ENCODE assay signal across 24 cellular contexts in the genomic region with DNA sequence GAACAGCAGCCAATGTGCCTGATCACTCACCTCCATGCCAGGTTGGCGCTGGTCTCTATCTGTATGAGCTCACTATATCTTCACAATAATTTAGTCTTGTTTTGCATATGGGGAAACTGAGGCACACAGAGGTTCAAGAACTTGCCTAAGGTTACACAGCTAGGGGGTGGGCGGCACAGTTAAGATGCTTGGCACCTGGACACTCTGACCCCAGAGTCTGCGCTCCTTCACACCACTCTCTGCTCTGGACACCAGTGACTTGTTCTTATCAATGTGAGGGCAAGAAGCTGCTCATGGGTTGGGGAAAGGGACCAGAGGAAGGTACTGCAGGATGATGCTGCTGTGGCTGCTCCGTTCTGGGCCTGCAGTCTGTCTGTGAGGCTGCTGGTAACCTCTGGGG.
"Had no signal": no experiment of that assay in that cellular context is flagged by ENCODE, and none has a peak within 500 bp of the region (broad histone marks: within the 10 kb centered on the region; RNA-seq: fewer than 3 reads in every experiment).

No MANE protein-coding gene starts in this region.

- DNase-seq: activated B cell treated with CpG ODN at 0.5 μM for 24 hours; activated CD4-positive, alpha-beta T cell treated with anti-CD3 and anti-CD28 coated beads for 1 hour; activated CD4-positive, alpha-beta T cell treated with anti-CD3 and anti-CD28 coated beads, Interleukin-2, amount 10 ng/mL, durations not matched to agents 24 days and 14 days; activated CD4-positive, alpha-beta T cell treated with anti-CD3 and anti-CD28 coated beads, Interleukin-2, amount 50 U/mL, for 48 hours; activated gamma-delta T cell; activated T-cell treated with anti-CD3 and anti-CD28 coated beads for 4 hours; aorta; central memory CD4-positive, alpha-beta T cell; MM.1S; NCI-H1105; NCI-H1436; NCI-H1694 treated with DMSO at 0.1 percent for 48 hours; NCI-H2081; NCI-H510A treated with DMSO at 0.1 percent for 48 hours; NCI-H69; PC-3; T-cell; T-helper 2 cell; T1000 had no signal

- FAIRE-seq: TTC549 had no signal

- ATAC-seq: activated T-helper 17 cell treated with anti-CD3 and anti-CD28 coated beads, Interleukin-2, amount 50 U/mL, for 72 hours; PC-3; T-cell had no signal

- H3K9me3 ChIP-seq: breast epithelium had no signal

- H3K27me3 Mint-ChIP-seq: activated B cell treated with CpG ODN at 0.5 μM for 24 hours; activated CD4-positive, alpha-beta T cell treated with anti-CD3 and anti-CD28 coated beads, Interleukin-2, amount 10 ng/mL, durations not matched to agents 24 days and 14 days; activated naive CD4-positive, alpha-beta T cell treated with anti-CD3 and anti-CD28 coated beads, Interleukin-2, amount 50 U/mL, for 24 hours; activated T-helper 17 cell treated with anti-CD3 and anti-CD28 coated beads, Interleukin-2, amount 50 U/mL, for 72 hours; T-cell had no signal

- H3K4me3 ChIP-seq: breast epithelium, SK-N-MC had no signal

- H3K36me3 Mint-ChIP-seq: activated naive CD4-positive, alpha-beta T cell treated with anti-CD3 and anti-CD28 coated beads, Interleukin-2, amount 50 U/mL, for 24 hours; T-cell had no signal

- H3K4me3 Mint-ChIP-seq: activated B cell treated with CpG ODN at 0.5 μM for 24 hours; activated CD4-positive, alpha-beta T cell treated with anti-CD3 and anti-CD28 coated beads, Interleukin-2, amount 10 ng/mL, durations not matched to agents 24 days and 14 days; activated naive CD4-positive, alpha-beta T cell treated with anti-CD3 and anti-CD28 coated beads, Interleukin-2, amount 50 U/mL, for 24 hours; activated T-helper 17 cell treated with anti-CD3 and anti-CD28 coated beads, Interleukin-2, amount 50 U/mL, for 72 hours; T-cell had no signal

- H3K36me3 ChIP-seq: breast epithelium had no signal

- H3K4me1 ChIP-seq: breast epithelium had no signal

- H3K9me3 Mint-ChIP-seq: activated CD4-positive, alpha-beta T cell treated with anti-CD3 and anti-CD28 coated beads, Interleukin-2, amount 10 ng/mL, durations not matched to agents 24 days and 14 days; activated naive CD4-positive, alpha-beta T cell treated with anti-CD3 and anti-CD28 coated beads, Interleukin-2, amount 50 U/mL, for 24 hours; activated T-helper 17 cell treated with anti-CD3 and anti-CD28 coated beads, Interleukin-2, amount 50 U/mL, for 72 hours; T-cell had no signal

- H3K27me3 ChIP-seq: breast epithelium had no signal

- H3K27ac Mint-ChIP-seq: activated B cell treated with CpG ODN at 0.5 μM for 24 hours; activated CD4-positive, alpha-beta T cell treated with anti-CD3 and anti-CD28 coated beads, Interleukin-2, amount 10 ng/mL, durations not matched to agents 24 days and 14 days; activated naive CD4-positive, alpha-beta T cell treated with anti-CD3 and anti-CD28 coated beads, Interleukin-2, amount 50 U/mL, for 24 hours; activated T-helper 17 cell treated with anti-CD3 and anti-CD28 coated beads, Interleukin-2, amount 50 U/mL, for 72 hours; T-cell had no signal

- H3K27ac ChIP-seq: SK-N-MC had no signal
